Comparison of ENCODE assay signal across 8 cellular contexts in genomic region chr2:241558532-241559488, GRCh38. TPM values are rescaled to one million over a fixed set of nuclear protein-coding genes. Genes with fewer than 3 reads are reported as not detected.
DNase-seq lines count a peak whose midpoint lies in the region; ATAC-seq and TF ChIP-seq lines count a peak whose summit lies in the region.

TSS of gene BOK (plus strand) at chr2:241558745. CDS start at chr2:241559484, 739 bp downstream.

- DNase-seq in DMS53 (lab: John Stamatoyannopoulos, UW) (peak; percentile 75), M059J (ENCODE audit: low read depth) (peak; percentile 57), amniotic epithelial cell (ENCODE audit: low read depth) (peak; percentile 70), heart right ventricle (peak; percentile 55 to 66), osteocyte (ENCODE audit: extremely low spot score, unreplicated experiment) (no peak), OCI-LY7 (ENCODE audit: low spot score) (no peak)

- no peaks in the 10 kb centered on the region for H3K36me3 Mint-ChIP-seq in osteocyte (ENCODE audit: unreplicated experiment)

- BruUV-seq in OCI-LY7 (replicated peaks; lab: Mats Ljungman, UMichigan): no TSS peak

- H3K4me2 ChIP-seq in OCI-LY7 (ENCODE audit: low read length): no peak within 1 kb of the TSS

- no peaks in the 10 kb centered on the region for H3K79me2 ChIP-seq in OCI-LY7 (ENCODE audit: insufficient read depth, low read depth, low read length)

- no peak within 1 kb of the TSS for H2AFZ ChIP-seq in OCI-LY7 (ENCODE audit: low read length)

- no peaks in the 10 kb centered on the region for H3K9me2 ChIP-seq in OCI-LY7 (ENCODE audit: insufficient read depth, low read length)

- TF ChIP-seq CTCF in heart right ventricle (IDR thresholded peaks at IDR 0.05): no peak
- TF ChIP-seq CTCF in osteocyte (IDR thresholded peaks at IDR 0.05): no peak
- no peak for TF ChIP-seq CTCF in OCI-LY7 (conservative IDR thresholded peaks at IDR 0.05; ENCODE audit: low read length)

- peak within 1 kb of the TSS; percentile 53 to 74 (median 59) for H3K4me3 ChIP-seq in heart right ventricle
- no peak within 1 kb of the TSS for H3K4me3 ChIP-seq in OCI-LY7 (ENCODE audit: low read depth, low read length, poor library complexity, severe bottlenecking)

- POLR2A ChIA-PET in OCI-LY7 (lab: Charles Lee): no interaction called here

- H3K4me1 Mint-ChIP-seq in osteocyte (ENCODE audit: unreplicated experiment): peaks cover 35% of the 10 kb centered on the region

- H3K27ac ChIP-seq in heart right ventricle: peak within 1 kb of the TSS; percentile 30 to 83 (median 72)
- no peak within 1 kb of the TSS for H3K27ac ChIP-seq in OCI-LY7 (ENCODE audit: low read depth, low read length, poor library complexity, severe bottlenecking)

- intact Hi-C loops in heart right ventricle (cut with DNase I) (no loop called here), OCI-LY7 (cut with micrococcal nuclease; ENCODE audit: unreplicated experiment) (no loop called here)

- ATAC-seq in heart right ventricle (peak; percentile 20 to 66 (median 46)), GM21367 (IDR thresholded peaks at IDR 0.05; ENCODE audit: unreplicated experiment) (no peak), GM18858 (IDR thresholded peaks at IDR 0.05; ENCODE audit: unreplicated experiment) (no peak)

- 1% methylated on average over 74 to 124 of the region's 124 CpGs for WGBS in heart right ventricle, 2 donors

- no peaks in the 10 kb centered on the region for H3K27me3 Mint-ChIP-seq in osteocyte (ENCODE audit: unreplicated experiment)

- H3K36me3 ChIP-seq in heart right ventricle (peaks cover 0 to 12% (median 0%) of the 10 kb centered on the region in 9 donors), OCI-LY7 (ENCODE audit: insufficient read depth, low read length) (no peaks in the 10 kb centered on the region)

- peaks cover 0 to 22% (median 11%) of the 10 kb centered on the region in 11 donors for H3K9me3 ChIP-seq in heart right ventricle
- no peaks in the 10 kb centered on the region for H3K9me3 ChIP-seq in OCI-LY7 (ENCODE audit: low read length)

- H3K27ac Mint-ChIP-seq in osteocyte (ENCODE audit: unreplicated experiment): peak within 1 kb of the TSS; percentile 35

- CTCF ChIA-PET in OCI-LY7 (lab: Charles Lee; ENCODE audit: unreplicated experiment): no interaction called here

- H4K20me1 ChIP-seq in OCI-LY7 (ENCODE audit: insufficient read depth, low read length): no peaks in the 10 kb centered on the region

- H3K9me3 Mint-ChIP-seq in osteocyte (ENCODE audit: unreplicated experiment): peaks cover 10% of the 10 kb centered on the region

- peak within 1 kb of the TSS; percentile 75 for H3K4me3 Mint-ChIP-seq in osteocyte (ENCODE audit: unreplicated experiment)

- H3K4me1 ChIP-seq in heart right ventricle (peaks cover 11 to 40% (median 26%) of the 10 kb centered on the region in 9 donors), OCI-LY7 (ENCODE audit: insufficient read depth, low read length, poor library complexity, severe bottlenecking) (peaks cover 7% of the 10 kb centered on the region)

- H3K27me3 ChIP-seq in heart right ventricle: peaks cover 0 to 33% (median 5%) of the 10 kb centered on the region in 7 donors

RNA-seq across cellular contexts. Expression of gene BOK, which starts in this region (rescaled TPM):
- 3.9 and 11.7 TPM in 2 replicates for total RNA-seq in M059J (2014; rRNA removed; shearing (Covaris generic))
- 10 to 100 TPM in 1 of 10 donors, 1 to 10 TPM in 9; 2.3 to 15.6 (median 3.3) TPM for total RNA-seq in heart right ventricle
- 10 to 100 TPM in 1 of 2 donors, 1 to 10 TPM in 1; 1.6 to 10.3 TPM for polyA plus RNA-seq in heart right ventricle
- total RNA-seq in osteocyte: 45.0 and 47.5 TPM in 2 replicates
- not detected in 2 replicates for total RNA-seq in OCI-LY7 (2014; rRNA removed; shearing (Covaris generic))
- not detected in 2 replicates for total RNA-seq in OCI-LY7 (2022)

Comparison
In these comparisons a context has a peak if more than half of its experiments do, and no peak if none do; other contexts are left out.
1. DNase-seq: peak in DMS53 (single experiment), M059J (single experiment), amniotic epithelial cell (single experiment) and heart right ventricle (2 of 2); none in osteocyte (single experiment) and OCI-LY7 (single experiment).
2. ATAC-seq: peak in heart right ventricle (8 of 8); none in GM21367 (single experiment) and GM18858 (single experiment).